Comparison of ENCODE assay signal across 1 cellular context in the genomic region with DNA sequence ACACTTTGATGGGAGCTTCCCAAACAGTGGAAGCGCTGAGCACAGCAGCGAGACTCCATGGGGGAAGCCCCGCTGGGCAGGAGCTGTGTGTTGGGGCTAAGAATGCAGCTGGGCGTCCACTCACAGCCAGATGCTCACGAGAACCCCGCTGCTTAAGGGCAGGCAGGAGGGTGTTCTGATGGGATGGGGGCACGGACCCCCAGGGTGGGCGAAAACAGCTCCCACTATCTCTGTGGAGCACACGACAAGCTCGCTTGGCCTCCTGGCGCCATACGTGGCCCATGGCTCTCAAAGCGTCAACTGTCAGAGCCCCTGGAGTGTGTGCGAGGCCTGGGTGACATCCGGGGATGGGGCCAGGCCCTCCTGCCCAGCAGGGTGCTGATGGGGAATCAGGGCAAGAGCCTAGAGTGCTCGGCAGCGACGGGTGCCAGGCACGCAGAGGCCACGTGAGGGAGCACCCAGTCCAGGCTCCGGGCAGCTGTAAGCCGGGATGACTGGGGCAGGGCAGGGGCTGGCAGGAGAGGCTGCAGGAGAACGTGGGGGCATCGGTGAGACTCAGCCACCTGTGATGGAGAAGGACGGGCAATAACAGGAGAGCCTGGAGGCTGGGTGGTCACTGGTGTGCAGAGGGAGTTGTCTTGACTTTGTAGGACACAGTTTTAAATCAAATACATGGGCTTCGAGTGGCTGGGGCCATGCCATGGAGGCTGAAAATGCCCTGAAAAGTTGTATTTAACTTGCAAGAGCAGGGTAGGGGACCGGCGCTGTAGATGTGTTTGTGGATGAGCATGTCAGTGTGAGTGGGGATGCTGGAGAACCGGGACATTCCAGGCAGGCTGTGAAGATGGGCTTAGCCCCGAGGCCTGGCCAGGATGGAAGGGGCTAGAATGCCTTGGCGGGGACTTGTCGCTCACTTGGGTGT.
TF ChIP-seq lines count a peak whose summit lies in the region.

No MANE protein-coding gene starts in this region.

TF ChIP-seq in HepG2, 621 proteins besides CTCF, POLR2A, EP300 and RAD21:
- TF ChIP-seq FOXA1 (IDR thresholded peaks at IDR 0.05): no peak
- no peak for TF ChIP-seq FOXA1 (CRISPR knock-in tag; IDR thresholded peaks at IDR 0.05)
- TF ChIP-seq, protein P1, sequence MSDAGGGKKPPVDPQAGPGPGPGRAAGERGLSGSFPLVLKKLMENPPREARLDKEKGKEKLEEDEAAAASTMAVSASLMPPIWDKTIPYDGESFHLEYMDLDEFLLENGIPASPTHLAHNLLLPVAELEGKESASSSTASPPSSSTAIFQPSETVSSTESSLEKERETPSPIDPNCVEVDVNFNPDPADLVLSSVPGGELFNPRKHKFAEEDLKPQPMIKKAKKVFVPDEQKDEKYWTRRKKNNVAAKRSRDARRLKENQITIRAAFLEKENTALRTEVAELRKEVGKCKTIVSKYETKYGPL (CRISPR knock-in tag; IDR thresholded peaks at IDR 0.05): no peak
- TF ChIP-seq JDP2 (CRISPR knock-in tag; IDR thresholded peaks at IDR 0.05; ENCODE audit: borderline replicate concordance): no peak
- TF ChIP-seq, protein P2, sequence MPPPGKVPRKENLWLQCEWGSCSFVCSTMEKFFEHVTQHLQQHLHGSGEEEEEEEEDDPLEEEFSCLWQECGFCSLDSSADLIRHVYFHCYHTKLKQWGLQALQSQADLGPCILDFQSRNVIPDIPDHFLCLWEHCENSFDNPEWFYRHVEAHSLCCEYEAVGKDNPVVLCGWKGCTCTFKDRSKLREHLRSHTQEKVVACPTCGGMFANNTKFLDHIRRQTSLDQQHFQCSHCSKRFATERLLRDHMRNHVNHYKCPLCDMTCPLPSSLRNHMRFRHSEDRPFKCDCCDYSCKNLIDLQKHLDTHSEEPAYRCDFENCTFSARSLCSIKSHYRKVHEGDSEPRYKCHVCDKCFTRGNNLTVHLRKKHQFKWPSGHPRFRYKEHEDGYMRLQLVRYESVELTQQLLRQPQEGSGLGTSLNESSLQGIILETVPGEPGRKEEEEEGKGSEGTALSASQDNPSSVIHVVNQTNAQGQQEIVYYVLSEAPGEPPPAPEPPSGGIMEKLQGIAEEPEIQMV (CRISPR knock-in tag; IDR thresholded peaks at IDR 0.05; ENCODE audit: low read depth): no peak
- peak; percentile 66 for TF ChIP-seq AGO2 (optimal IDR thresholded peaks at IDR 0.05; ENCODE audit: low read depth, low read length)
- peak; percentile 33; the same call in 1 of the 2 replicates for TF ChIP-seq TBX3 (IDR thresholded peaks at IDR 0.05; ENCODE audit: borderline replicate concordance)
- TF ChIP-seq RBM22 (optimal IDR thresholded peaks at IDR 0.05; ENCODE audit: low read length): peak; percentile 9
- TF ChIP-seq MAFG (CRISPR knock-in tag; IDR thresholded peaks at IDR 0.05): no peak
